ENCODE assay signal across 8 cellular contexts in the genomic region with DNA sequence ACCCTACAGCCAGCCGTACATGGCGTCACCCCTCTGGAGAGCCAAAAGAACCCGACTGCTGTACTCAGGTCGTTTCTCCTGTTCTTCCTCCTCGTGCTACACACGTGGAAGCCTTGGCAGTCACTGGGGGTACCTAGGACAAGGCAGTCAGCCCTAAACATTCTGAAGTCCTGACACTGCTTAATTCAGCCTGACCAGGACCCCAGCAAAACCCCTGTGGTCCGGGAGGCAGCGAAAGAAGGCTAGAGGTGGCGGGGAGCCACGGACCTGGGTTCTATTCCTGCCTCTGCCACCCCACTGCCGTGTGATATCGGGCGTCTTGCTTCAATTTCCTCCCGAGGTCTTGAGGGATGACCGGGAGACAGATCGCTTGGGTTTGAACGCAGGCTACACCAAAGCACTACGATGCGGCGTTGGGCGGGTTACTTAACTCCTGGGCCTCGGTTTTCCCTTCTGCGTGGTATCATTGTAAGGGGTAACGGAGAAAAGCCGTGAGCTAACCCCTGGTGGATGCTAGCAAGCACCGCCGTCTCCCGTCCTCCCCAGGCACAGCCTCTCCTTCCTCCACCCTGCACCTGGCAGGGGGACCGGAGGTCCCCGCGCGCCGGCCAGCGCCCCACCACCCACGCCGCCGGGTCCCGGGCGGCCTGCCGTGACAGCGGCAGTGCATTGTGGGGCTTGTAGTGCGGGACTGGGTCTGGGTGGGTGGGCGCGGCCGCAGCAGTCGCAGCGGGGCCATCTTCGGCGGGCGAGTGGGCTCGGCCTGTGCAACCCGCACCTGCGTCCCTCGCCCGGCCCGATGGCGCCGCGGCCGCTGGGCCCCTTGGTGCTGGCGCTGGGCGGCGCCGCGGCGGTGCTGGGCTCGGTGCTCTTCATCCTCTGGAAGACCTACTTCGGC.
DNase-seq lines count a peak whose midpoint lies in the region; ATAC-seq lines count a peak whose summit lies in the region.

A gene with protein sequence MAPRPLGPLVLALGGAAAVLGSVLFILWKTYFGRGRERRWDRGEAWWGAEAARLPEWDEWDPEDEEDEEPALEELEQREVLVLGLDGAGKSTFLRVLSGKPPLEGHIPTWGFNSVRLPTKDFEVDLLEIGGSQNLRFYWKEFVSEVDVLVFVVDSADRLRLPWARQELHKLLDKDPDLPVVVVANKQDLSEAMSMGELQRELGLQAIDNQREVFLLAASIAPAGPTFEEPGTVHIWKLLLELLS (plus strand): TSS at position 723 of the 898 bp plus-strand sequence. CDS start 77 bp downstream, at position 800.

- no peak within 1 kb of the TSS for H3K27ac ChIP-seq in HUES48 (ENCODE audit: low read depth, low read length)

- H3K9me3 ChIP-seq in HUES48 (ENCODE audit: control insufficient read depth, insufficient read depth, low read length): no peaks in the 10 kb centered on the region

- ATAC-seq in GM19035 (IDR thresholded peaks at IDR 0.05; ENCODE audit: unreplicated experiment): peak; percentile 33
- ATAC-seq in HG03095 (IDR thresholded peaks at IDR 0.05; ENCODE audit: unreplicated experiment): no peak

- peaks cover 3% of the 10 kb centered on the region; the same call in 1 of the 2 replicates for H3K36me3 ChIP-seq in HUES48 (ENCODE audit: control insufficient read depth, insufficient read depth, low read length)

- peak within 1 kb of the TSS; percentile 11; the same call in 1 of the 2 replicates for H3K9ac ChIP-seq in HUES48 (ENCODE audit: low read depth, low read length)

- no peaks in the 10 kb centered on the region for H3K4me1 ChIP-seq in HUES48 (ENCODE audit: control insufficient read depth, insufficient read depth, low read length)

- DNase-seq in activated CD4-positive, alpha-beta T cell treated with anti-CD3 and anti-CD28 coated beads, Interleukin-2, amount 50 U/mL, for 4 hours: peak; percentile 44 to 51
- DNase-seq in effector CD4-positive, alpha-beta T cell: peak; percentile 52
- DNase-seq in medulla oblongata (ENCODE audit: extremely low spot score): peak; percentile 27
- peak in 2 of 3 experiments; percentile 44 to 51 for DNase-seq in stimulated activated CD4-positive, alpha-beta T cell treated with anti-CD3 and anti-CD28 coated beads, TNF-alpha, amount 100 ng/mL, for 4 hours (ENCODE audit: low read depth in 3 of 3)
- DNase-seq in NCI-H2029 (lab: John Stamatoyannopoulos, UW): no peak

- peak within 1 kb of the TSS; percentile 72 for H3K4me3 ChIP-seq in HUES48 (ENCODE audit: low read depth, low read length)

- H3K27me3 ChIP-seq in HUES48 (ENCODE audit: control insufficient read depth, insufficient read depth, low read length): peaks cover 42% of the 10 kb centered on the region
